ENCODE assay signal across 22 cellular contexts in genomic region chr9:107907261-107907660, GRCh38.
"Had no signal": no experiment of that assay in that cellular context is flagged by ENCODE, and none has a peak within 500 bp of the region (broad histone marks: within the 10 kb centered on the region; RNA-seq: fewer than 3 reads in every experiment).

No MANE protein-coding gene starts in this region.

- H3K4me1 Mint-ChIP-seq: activated CD4-positive, alpha-beta T cell treated with anti-CD3 and anti-CD28 coated beads, Interleukin-2, amount 10 ng/mL, durations not matched to agents 7 days and 5 days; activated CD8-positive, alpha-beta memory T cell treated with anti-CD3 and anti-CD28 coated beads, Interleukin-2, amount 10 ng/mL, durations not matched to agents 7 days and 5 days; activated naive CD4-positive, alpha-beta T cell treated with anti-CD3 and anti-CD28 coated beads, Interleukin-2, amount 10 ng/mL, durations not matched to agents 7 days and 5 days had no signal

- H3K27me3 Mint-ChIP-seq: activated CD4-positive, alpha-beta T cell treated with anti-CD3 and anti-CD28 coated beads, Interleukin-2, amount 10 ng/mL, durations not matched to agents 7 days and 5 days; activated CD8-positive, alpha-beta memory T cell treated with anti-CD3 and anti-CD28 coated beads, Interleukin-2, amount 10 ng/mL, durations not matched to agents 7 days and 5 days; activated CD8-positive, alpha-beta T cell treated with anti-CD3 and anti-CD28 coated beads for 36 hours; activated naive CD4-positive, alpha-beta T cell treated with anti-CD3 and anti-CD28 coated beads, Interleukin-2, amount 10 ng/mL, durations not matched to agents 7 days and 5 days; effector memory CD8-positive, alpha-beta T cell; stimulated activated memory B cell treated with anti-CD40 and anti-IgM and Interleukin-4, amounts not matched to agents 10 μg/mL and 1 μg/mL and 100 μg/mL, for 72 hours had no signal

- H3K27ac ChIP-seq: cardiac muscle cell, lower lobe of right lung, sigmoid colon, stomach, thoracic aorta, WERI-Rb-1 had no signal

- H3K9me3 Mint-ChIP-seq: activated CD4-positive, alpha-beta T cell treated with anti-CD3 and anti-CD28 coated beads, Interleukin-2, amount 10 ng/mL, durations not matched to agents 7 days and 5 days had no signal

- DNase-seq: activated CD4-positive, alpha-beta T cell treated with anti-CD3 and anti-CD28 coated beads, Interleukin-2, amount 10 ng/mL, durations not matched to agents 7 days and 5 days; activated CD4-positive, CD25-positive, alpha-beta regulatory T cell treated with anti-CD3 and anti-CD28 coated beads, Interleukin-2, amount 50 U/mL, for 72 hours; activated CD8-positive, alpha-beta memory T cell treated with anti-CD3 and anti-CD28 coated beads, Interleukin-2, amount 10 ng/mL, durations not matched to agents 7 days and 5 days; activated CD8-positive, alpha-beta T cell treated with anti-CD3 and anti-CD28 coated beads for 36 hours; activated effector memory CD4-positive, alpha-beta T cell treated with anti-CD3 and anti-CD28 coated beads, Interleukin-2, amount 50 U/mL, for 16 hours; activated naive CD4-positive, alpha-beta T cell treated with anti-CD3 and anti-CD28 coated beads, Interleukin-2, amount 10 ng/mL, durations not matched to agents 7 days and 5 days; activated T-cell treated with anti-CD3 and anti-CD28 coated beads for 4 hours; effector memory CD8-positive, alpha-beta T cell; glutamatergic neuron; left cardiac atrium; lower lobe of right lung; mesendoderm; mucosa of descending colon; sigmoid colon; stimulated activated CD4-positive, alpha-beta T cell treated with anti-CD3 and anti-CD28 coated beads, Interleukin-15, amount 100 ng/mL, for 24 hours; stomach; WERI-Rb-1 had no signal

- H3K27me3 ChIP-seq: cardiac muscle cell, sigmoid colon, stomach had no signal

- H3K4me3 ChIP-seq: cardiac muscle cell, lower lobe of right lung, mucosa of descending colon, sigmoid colon, smooth muscle cell, stomach, thoracic aorta had no signal

- H3K27ac Mint-ChIP-seq: activated CD4-positive, alpha-beta T cell treated with anti-CD3 and anti-CD28 coated beads, Interleukin-2, amount 10 ng/mL, durations not matched to agents 7 days and 5 days; activated CD8-positive, alpha-beta memory T cell treated with anti-CD3 and anti-CD28 coated beads, Interleukin-2, amount 10 ng/mL, durations not matched to agents 7 days and 5 days; activated CD8-positive, alpha-beta T cell treated with anti-CD3 and anti-CD28 coated beads for 36 hours; activated naive CD4-positive, alpha-beta T cell treated with anti-CD3 and anti-CD28 coated beads, Interleukin-2, amount 10 ng/mL, durations not matched to agents 7 days and 5 days; effector memory CD8-positive, alpha-beta T cell; type B pancreatic cell had no signal

- H3K4me3 Mint-ChIP-seq: activated CD4-positive, alpha-beta T cell treated with anti-CD3 and anti-CD28 coated beads, Interleukin-2, amount 10 ng/mL, durations not matched to agents 7 days and 5 days; activated CD8-positive, alpha-beta memory T cell treated with anti-CD3 and anti-CD28 coated beads, Interleukin-2, amount 10 ng/mL, durations not matched to agents 7 days and 5 days; activated CD8-positive, alpha-beta T cell treated with anti-CD3 and anti-CD28 coated beads for 36 hours; activated naive CD4-positive, alpha-beta T cell treated with anti-CD3 and anti-CD28 coated beads, Interleukin-2, amount 10 ng/mL, durations not matched to agents 7 days and 5 days; effector memory CD8-positive, alpha-beta T cell; stimulated activated memory B cell treated with anti-CD40 and anti-IgM and Interleukin-4, amounts not matched to agents 10 μg/mL and 1 μg/mL and 100 μg/mL, for 72 hours; type B pancreatic cell had no signal

- H3K36me3 Mint-ChIP-seq: activated CD8-positive, alpha-beta memory T cell treated with anti-CD3 and anti-CD28 coated beads, Interleukin-2, amount 10 ng/mL, durations not matched to agents 7 days and 5 days; activated naive CD4-positive, alpha-beta T cell treated with anti-CD3 and anti-CD28 coated beads, Interleukin-2, amount 10 ng/mL, durations not matched to agents 7 days and 5 days; stimulated activated memory B cell treated with anti-CD40 and anti-IgM and Interleukin-4, amounts not matched to agents 10 μg/mL and 1 μg/mL and 100 μg/mL, for 72 hours; type B pancreatic cell had no signal
